10 cellular contexts compared by ENCODE assay signal in genomic region chr20:64261138-64261537, GRCh38. TPM values are rescaled to one million over a fixed set of nuclear protein-coding genes. Genes with fewer than 3 reads are reported as not detected.
A peak's percentile ranks its signal among the peaks of the same experiment; 100 is the strongest.
DNase-seq lines count a peak whose midpoint lies in the region; ATAC-seq and TF ChIP-seq lines count a peak whose summit lies in the region.
"Had no signal": no experiment of that assay in that cellular context is flagged by ENCODE, and none has a peak within 500 bp of the region (broad histone marks: within the 10 kb centered on the region; RNA-seq: fewer than 3 reads in every experiment).

No MANE protein-coding gene starts in this region.

- no peak for TF ChIP-seq CTCF in BJ (IDR thresholded peaks at IDR 0.05; ENCODE audit: insufficient read depth, low read depth, low read length)
- no peak for TF ChIP-seq CTCF in OCI-LY1 (IDR thresholded peaks at IDR 0.05; ENCODE audit: low read length)
- no peak for TF ChIP-seq CTCF in osteoblast (IDR thresholded peaks at IDR 0.05; ENCODE audit: extremely low read depth, low read depth, low read length)

- no peaks in the 10 kb centered on the region for H3F3A ChIP-seq in OCI-LY1 (ENCODE audit: insufficient read depth, low read length)

- ATAC-seq in HG03457 (IDR thresholded peaks at IDR 0.05; ENCODE audit: unreplicated experiment) (no peak), GM21381 (IDR thresholded peaks at IDR 0.05; ENCODE audit: unreplicated experiment) (no peak)

- POLR2A ChIA-PET in BJ (lab: Charles Lee): no interaction called here

- H3K27ac ChIP-seq in OCI-LY1 (ENCODE audit: low read depth, low read length, poor library complexity, severe bottlenecking) (no peak overlapping the region), osteoblast (ENCODE audit: low read depth, low read length) (no peak overlapping the region)

- H3K4me1 ChIP-seq in OCI-LY1 (ENCODE audit: insufficient read depth, low read length, severe bottlenecking) (peaks cover 54% of the 10 kb centered on the region), osteoblast (ENCODE audit: insufficient read depth, low read length) (peaks cover 14% of the 10 kb centered on the region)

- H3K79me2 ChIP-seq in OCI-LY1 (ENCODE audit: insufficient read depth, low read length): peaks cover 7% of the 10 kb centered on the region; the same call in 1 of the 2 replicates
- H3K79me2 ChIP-seq in osteoblast (ENCODE audit: insufficient read depth, low read length): peaks cover 36% of the 10 kb centered on the region

- no peak overlapping the region for H2AFZ ChIP-seq in OCI-LY1 (ENCODE audit: low read length)
- no peak overlapping the region for H2AFZ ChIP-seq in osteoblast (ENCODE audit: low read length)

- H3K9me2 ChIP-seq in OCI-LY1 (ENCODE audit: low read depth, low read length): no peaks in the 10 kb centered on the region

- H3K36me3 ChIP-seq in BJ (ENCODE audit: control insufficient read depth, insufficient read depth, low read length) (peaks cover 1% of the 10 kb centered on the region; the same call in 1 of the 2 replicates), OCI-LY1 (ENCODE audit: insufficient read depth, low read length) (peaks cover 21% of the 10 kb centered on the region), osteoblast (ENCODE audit: insufficient read depth, low read length) (no peaks in the 10 kb centered on the region)

- H3K4me2 ChIP-seq in OCI-LY1 (ENCODE audit: low read length): peak overlapping the region; percentile 50; the same call in 1 of the 2 replicates
- H3K4me2 ChIP-seq in osteoblast (ENCODE audit: insufficient read depth, low read length): peak overlapping the region; percentile 32

- H3K9me3 ChIP-seq in OCI-LY1 (ENCODE audit: low read length) (no peaks in the 10 kb centered on the region), osteoblast (ENCODE audit: low read depth, low read length) (no peaks in the 10 kb centered on the region)

- CTCF ChIA-PET in BJ (lab: Yijun Ruan, JAX): no interaction called here

- H4K20me1 ChIP-seq in OCI-LY1 (ENCODE audit: insufficient read depth, low read length) (no peaks in the 10 kb centered on the region), osteoblast (ENCODE audit: insufficient read depth, low read length) (peaks cover 5% of the 10 kb centered on the region)

- no peak overlapping the region; the same call in 1 of the 2 replicates for H3K9ac ChIP-seq in OCI-LY1 (ENCODE audit: low read length)

- no peaks in the 10 kb centered on the region for H3K27me3 ChIP-seq in BJ (ENCODE audit: control insufficient read depth, insufficient read depth, low read length)
- no peaks in the 10 kb centered on the region for H3K27me3 ChIP-seq in OCI-LY1 (ENCODE audit: insufficient read depth, low read length)
- H3K27me3 ChIP-seq in osteoblast (ENCODE audit: insufficient read depth, low read length): no peaks in the 10 kb centered on the region

- DNase-seq in BJ (ENCODE audit: low read depth): peak; percentile 63
- peak; percentile 72 for DNase-seq in fibroblast of peridontal ligament (ENCODE audit: extremely low read depth)
- no peak for DNase-seq in osteoblast (ENCODE audit: insufficient read length, low spot score, missing footprints)
- no peak for DNase-seq in NCI-H524 treated with DMSO at 0.1 percent for 48 hours (lab: John Stamatoyannopoulos, UW)
- DNase-seq in activated T-cell treated with anti-CD3 and anti-CD28 coated beads, Interleukin-2, amount 50 U/mL, for 48 hours: no peak
- DNase-seq: cortex of kidney, NCI-H2171 had no signal

- H3K4me3 ChIP-seq in BJ (ENCODE audit: low read depth, low read length): no peak overlapping the region
- H3K4me3 ChIP-seq in OCI-LY1 (ENCODE audit: low read depth, low read length, poor library complexity, severe bottlenecking): no peak overlapping the region
- no peak overlapping the region for H3K4me3 ChIP-seq in osteoblast (ENCODE audit: insufficient read depth, low read length)

RNA-seq across cellular contexts. Expression of gene PCMTD2, which starts 5.6 kb away (rescaled TPM):
- 34.4 and 36.1 TPM in 2 replicates for polyA plus RNA-seq in BJ (2011; rRNA removed)
- polyA minus RNA-seq in BJ (2011; rRNA and poly(A)+ RNA removed): 9.2 and 9.7 TPM in 2 replicates
- total RNA-seq in osteoblast: 51.0 and 59.4 TPM in 2 replicates

Comparison
In these comparisons a context has a peak if more than half of its experiments do, and no peak if none do; other contexts are left out.
1. DNase-seq: peak in BJ (single experiment) and fibroblast of peridontal ligament (single experiment); none in osteoblast (single experiment), NCI-H524 treated with DMSO at 0.1 percent for 48 hours (single experiment) and activated T-cell treated with anti-CD3 and anti-CD28 coated beads, Interleukin-2, amount 50 U/mL, for 48 hours (0 of 2).